1 cellular context compared by ENCODE assay signal in genomic region chr2:69641887-69642708, GRCh38.
TF ChIP-seq lines count a peak whose summit lies in the region.

No MANE protein-coding gene starts in this region.

TF ChIP-seq in HepG2, 621 proteins besides CTCF, POLR2A, EP300 and RAD21 (continued from another document):
- TF ChIP-seq MYPOP (CRISPR knock-in tag; IDR thresholded peaks at IDR 0.05) (peak; percentile 1; the same call in 1 of the 2 replicates), RARA (CRISPR knock-in tag; IDR thresholded peaks at IDR 0.05) (no peak), KAT2B (IDR thresholded peaks at IDR 0.05; ENCODE audit: borderline replicate concordance, low read depth, low read length) (no peak), ZNF75D (CRISPR knock-in tag; IDR thresholded peaks at IDR 0.05; ENCODE audit: borderline replicate concordance) (no peak), ZFP62 (CRISPR knock-in tag; IDR thresholded peaks at IDR 0.05) (no peak), HBP1 (CRISPR knock-in tag; IDR thresholded peaks at IDR 0.05; ENCODE audit: low read depth) (no peak), FOXM1 (CRISPR knock-in tag; IDR thresholded peaks at IDR 0.05) (no peak), ISL2 (CRISPR knock-in tag; IDR thresholded peaks at IDR 0.05) (0 out of 2 replicates have a peak, but pooled peaks have one; percentile 45), ZNF577 (CRISPR knock-in tag; IDR thresholded peaks at IDR 0.05; ENCODE audit: borderline replicate concordance, low read depth) (no peak), NFIC (IDR thresholded peaks at IDR 0.05; ENCODE audit: low read length) (no peak), ZNF670 (CRISPR knock-in tag; IDR thresholded peaks at IDR 0.05; ENCODE audit: borderline replicate concordance) (0 out of 2 replicates have a peak, but pooled peaks have one; percentile 19), DMAP1 (CRISPR knock-in tag; IDR thresholded peaks at IDR 0.05) (no peak), NCOA5 (CRISPR knock-in tag; IDR thresholded peaks at IDR 0.05) (no peak), KLF9 (CRISPR knock-in tag; IDR thresholded peaks at IDR 0.05; ENCODE audit: low read depth) (no peak), RNF2 (conservative IDR thresholded peaks at IDR 0.05; ENCODE audit: low read depth) (no peak), ZNF780A (CRISPR knock-in tag; IDR thresholded peaks at IDR 0.05) (no peak), ZBTB42 (CRISPR knock-in tag; IDR thresholded peaks at IDR 0.05) (no peak), TBP (CRISPR knock-in tag; IDR thresholded peaks at IDR 0.05) (no peak)
